ENCODE assay signal across 14 cellular contexts in the genomic region with DNA sequence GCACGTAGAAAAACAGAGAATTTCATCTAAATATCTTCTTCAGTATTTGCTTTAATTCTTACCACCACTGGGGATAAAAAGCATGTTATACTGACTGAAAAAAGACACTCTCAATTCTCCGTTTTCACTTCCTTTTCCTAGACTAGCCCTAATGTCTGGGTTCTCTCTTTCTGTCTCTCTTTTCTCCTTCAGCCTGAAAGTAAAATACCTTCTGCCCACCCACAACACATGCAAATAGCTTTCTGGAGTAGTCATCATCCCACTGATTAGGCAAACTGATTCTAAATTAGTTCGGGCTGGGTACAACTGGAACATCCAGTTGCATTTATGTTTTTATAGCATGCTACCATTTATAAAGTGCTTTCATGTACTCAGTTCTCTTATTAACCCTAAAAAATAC.
DNase-seq lines count a peak whose midpoint lies in the region; ATAC-seq, FAIRE-seq and TF ChIP-seq lines count a peak whose summit lies in the region.
"Had no signal": no experiment of that assay in that cellular context is flagged by ENCODE, and none has a peak within 500 bp of the region (broad histone marks: within the 10 kb centered on the region; RNA-seq: fewer than 3 reads in every experiment).

No MANE protein-coding gene starts in this region.

- DNase-seq in GM12891 (ENCODE audit: insufficient read length, low spot score) (no peak), epithelial cell of esophagus (ENCODE audit: low read depth) (peak; percentile 27), T-helper 9 cell (no peak)
- DNase-seq in stimulated activated CD4-positive, alpha-beta T cell treated with anti-CD3 and anti-CD28 coated beads, Interleukin-2, amount 100 ng/mL, for 24 hours, result no peak
- no peak for DNase-seq in activated T-cell treated with anti-CD3 and anti-CD28 coated beads, Interleukin-2, amount 50 U/mL, for 72 hours
- DNase-seq in activated T-cell treated with anti-CD3 and anti-CD28 coated beads, Interleukin-2, amount 50 U/mL, for 24 hours, result no peak
- DNase-seq: activated B cell treated with CpG ODN at 0.5 μM for 24 hours; activated naive CD8-positive, alpha-beta T cell treated with anti-CD3 and anti-CD28 coated beads for 36 hours; Kasumi-1; PC-3; psoas muscle had no signal

- H3K4me3 Mint-ChIP-seq in activated T-cell treated with anti-CD3 and anti-CD28 coated beads, Interleukin-2, amount 50 U/mL, for 72 hours, result no peak overlapping the region
- no peak overlapping the region for H3K4me3 Mint-ChIP-seq in activated T-cell treated with anti-CD3 and anti-CD28 coated beads, Interleukin-2, amount 50 U/mL, for 24 hours
- H3K4me3 Mint-ChIP-seq: activated B cell treated with CpG ODN at 0.5 μM for 24 hours; activated naive CD8-positive, alpha-beta T cell treated with anti-CD3 and anti-CD28 coated beads for 36 hours had no signal

- peaks cover 3 to 4% of the 10 kb centered on the region in 2 donors for H3K9me3 Mint-ChIP-seq in activated T-cell treated with anti-CD3 and anti-CD28 coated beads, Interleukin-2, amount 50 U/mL, for 72 hours
- no peaks in the 10 kb centered on the region for H3K9me3 Mint-ChIP-seq in activated T-cell treated with anti-CD3 and anti-CD28 coated beads, Interleukin-2, amount 50 U/mL, for 24 hours
- H3K9me3 Mint-ChIP-seq: activated naive CD8-positive, alpha-beta T cell treated with anti-CD3 and anti-CD28 coated beads for 36 hours had no signal

- FAIRE-seq in GM12891 (lab: Jason Lieb, UNC), result peak; percentile 69
- FAIRE-seq: endothelial cell of umbilical vein had no signal

- no peak overlapping the region for H3K27ac Mint-ChIP-seq in activated T-cell treated with anti-CD3 and anti-CD28 coated beads, Interleukin-2, amount 50 U/mL, for 72 hours
- H3K27ac Mint-ChIP-seq in activated T-cell treated with anti-CD3 and anti-CD28 coated beads, Interleukin-2, amount 50 U/mL, for 24 hours, result no peak overlapping the region
- H3K27ac Mint-ChIP-seq: activated B cell treated with CpG ODN at 0.5 μM for 24 hours; activated naive CD8-positive, alpha-beta T cell treated with anti-CD3 and anti-CD28 coated beads for 36 hours had no signal

- H3K4me3 ChIP-seq in epithelial cell of esophagus (ENCODE audit: low read length), result no peak overlapping the region
- H3K4me3 ChIP-seq: psoas muscle had no signal

- no peak for TF ChIP-seq CTCF in epithelial cell of esophagus (IDR thresholded peaks at IDR 0.05; ENCODE audit: insufficient read depth, low read depth, low read length, missing control alignments)

- TF ChIP-seq POLR2A in GM12891 (IDR thresholded peaks at IDR 0.05; ENCODE audit: low read depth, low read length), result no peak

- ATAC-seq in GM21423 (IDR thresholded peaks at IDR 0.05; ENCODE audit: unreplicated experiment) (peak; percentile 65), HG03280 (IDR thresholded peaks at IDR 0.05; ENCODE audit: unreplicated experiment) (peak; percentile 55)
- ATAC-seq in activated T-cell treated with anti-CD3 and anti-CD28 coated beads, Interleukin-2, amount 50 U/mL, for 72 hours (replicated peaks in 1 of 2), result no peak
- ATAC-seq: PC-3, psoas muscle had no signal

- no peaks in the 10 kb centered on the region for H3K4me1 Mint-ChIP-seq in activated T-cell treated with anti-CD3 and anti-CD28 coated beads, Interleukin-2, amount 50 U/mL, for 72 hours (ENCODE audit: low read depth)
- H3K4me1 Mint-ChIP-seq in activated T-cell treated with anti-CD3 and anti-CD28 coated beads, Interleukin-2, amount 50 U/mL, for 24 hours (ENCODE audit: low read depth), result no peaks in the 10 kb centered on the region
- H3K4me1 Mint-ChIP-seq: activated B cell treated with CpG ODN at 0.5 μM for 24 hours; activated naive CD8-positive, alpha-beta T cell treated with anti-CD3 and anti-CD28 coated beads for 36 hours had no signal

- H3K27me3 Mint-ChIP-seq in activated T-cell treated with anti-CD3 and anti-CD28 coated beads, Interleukin-2, amount 50 U/mL, for 72 hours (ENCODE audit: low read depth), result no peaks in the 10 kb centered on the region
- no peaks in the 10 kb centered on the region for H3K27me3 Mint-ChIP-seq in activated T-cell treated with anti-CD3 and anti-CD28 coated beads, Interleukin-2, amount 50 U/mL, for 24 hours
- H3K27me3 Mint-ChIP-seq: activated B cell treated with CpG ODN at 0.5 μM for 24 hours; activated naive CD8-positive, alpha-beta T cell treated with anti-CD3 and anti-CD28 coated beads for 36 hours had no signal

- no peaks in the 10 kb centered on the region for H3K36me3 Mint-ChIP-seq in activated T-cell treated with anti-CD3 and anti-CD28 coated beads, Interleukin-2, amount 50 U/mL, for 72 hours (ENCODE audit: insufficient read depth in 2 of 2)
- no peaks in the 10 kb centered on the region for H3K36me3 Mint-ChIP-seq in activated T-cell treated with anti-CD3 and anti-CD28 coated beads, Interleukin-2, amount 50 U/mL, for 24 hours (ENCODE audit: low read depth)
- H3K36me3 Mint-ChIP-seq: activated naive CD8-positive, alpha-beta T cell treated with anti-CD3 and anti-CD28 coated beads for 36 hours had no signal

TF ChIP-seq in GM12891, 5 proteins besides CTCF, POLR2A, EP300 and RAD21:
- no peak for TF ChIP-seq PAX5 (IDR thresholded peaks at IDR 0.05; ENCODE audit: insufficient read depth, low read length, severe bottlenecking)
- peak; percentile 54; the same call in 1 of the 2 replicates for TF ChIP-seq POU2F2 (IDR thresholded peaks at IDR 0.05; ENCODE audit: low read depth, low read length)
- TF ChIP-seq TAF1 (IDR thresholded peaks at IDR 0.05; ENCODE audit: low read depth, low read length), result no peak
- no peak for TF ChIP-seq POLR2AphosphoS5 (IDR thresholded peaks at IDR 0.05; ENCODE audit: low read depth, low read length)
- peak; percentile 86 for TF ChIP-seq SPI1 (IDR thresholded peaks at IDR 0.05; ENCODE audit: low read depth, low read length)

Comparison
In these comparisons a context has a peak if more than half of its experiments do, and no peak if none do; other contexts are left out.
1. ATAC-seq: peak in GM21423 (single experiment) and HG03280 (single experiment); none in activated T-cell treated with anti-CD3 and anti-CD28 coated beads, Interleukin-2, amount 50 U/mL, for 72 hours (0 of 2).